In the genomic region with DNA sequence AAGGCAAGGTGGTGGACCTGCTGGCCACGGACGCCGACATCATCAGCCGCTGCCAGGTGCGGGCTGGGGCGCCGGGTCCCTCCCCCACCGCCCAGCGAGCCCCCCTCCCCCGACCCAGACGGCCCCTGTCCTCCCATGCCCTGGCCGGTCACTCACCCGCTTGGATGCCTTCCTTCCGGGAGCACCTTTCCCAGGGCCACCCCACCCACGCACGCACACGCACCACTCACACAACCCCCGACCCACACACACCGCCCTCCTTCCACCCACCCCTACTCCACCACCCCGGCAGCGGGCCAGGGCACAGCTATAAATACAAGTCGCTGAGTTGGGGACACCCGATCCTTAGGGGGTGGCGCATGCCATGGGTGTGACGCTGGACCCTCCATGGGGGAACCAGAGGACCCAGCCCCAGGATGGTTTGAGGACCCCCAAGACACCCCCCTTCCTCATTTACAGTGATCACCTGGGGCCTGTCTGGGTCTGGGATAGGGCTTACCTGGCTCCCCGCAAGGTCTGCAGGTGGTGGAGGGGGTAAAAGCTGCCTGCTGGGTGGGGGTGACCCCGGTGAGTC, we compare ENCODE assay signal across 8 cellular contexts. TPM values are rescaled to one million over a fixed set of nuclear protein-coding genes. Genes with fewer than 3 reads are reported as not detected.
DNase-seq lines count a peak whose midpoint lies in the region; ATAC-seq and TF ChIP-seq lines count a peak whose summit lies in the region.

No MANE protein-coding gene starts in this region.

- no peak overlapping the region for H3K27ac ChIP-seq in PC-3 (ENCODE audit: low read length)
- H3K27ac ChIP-seq in mammary epithelial cell (ENCODE audit: insufficient read depth, low read depth, low read length): no peak overlapping the region
- peak overlapping the region; percentile 69 for H3K27ac ChIP-seq in lower lobe of right lung
- peak overlapping the region in 3 of 4 donors; percentile 59 to 78 (median 74) for H3K27ac ChIP-seq in tibial nerve

- ATAC-seq in PC-3: peak; percentile 16
- peak; percentile 23 to 49 for ATAC-seq in lower lobe of right lung
- no peak for ATAC-seq in HG03045 (IDR thresholded peaks at IDR 0.05; ENCODE audit: unreplicated experiment)

- in situ Hi-C loops in mammary epithelial cell (cut with MboI; ENCODE audit: low sequenced_read_pairs in 2 of 2): no loop called here

- H3K4me1 ChIP-seq in ES-I3 (ENCODE audit: insufficient read depth, low read length) (no peaks in the 10 kb centered on the region; the same call in 1 of the 2 replicates), PC-3 (ENCODE audit: insufficient read depth, low read length) (peaks cover 7% of the 10 kb centered on the region), mammary epithelial cell (ENCODE audit: insufficient read depth, low read length) (peaks cover 19% of the 10 kb centered on the region), lower lobe of right lung (peaks cover 15% of the 10 kb centered on the region), tibial nerve (peaks cover 0 to 49% (median 37%) of the 10 kb centered on the region in 4 donors)

- WGBS in mammary epithelial cell (ENCODE audit: low coverage, missing lambda C conversion rate): 27% methylated on average over 5 of the region's 27 CpGs
- 7 to 10% methylated on average over 12 to 15 of the region's 27 CpGs for WGBS in tibial nerve, 2 donors

- H4K20me1 ChIP-seq in PC-3 (ENCODE audit: low read length) (no peaks in the 10 kb centered on the region), mammary epithelial cell (ENCODE audit: insufficient read depth, low read length) (peaks cover 5% of the 10 kb centered on the region)

- TF ChIP-seq CTCF in PC-3 (conservative IDR thresholded peaks at IDR 0.05; ENCODE audit: low read depth, low read length) (no peak), mammary epithelial cell (conservative IDR thresholded peaks at IDR 0.05 in 1 of 2, IDR thresholded peaks at IDR 0.05 in 1 of 2; ENCODE audit: extremely low read depth in 1 of 2, insufficient read depth in 1 of 2, low read depth in 1 of 2, low read length in 2 of 2) (no peak), lower lobe of right lung (IDR thresholded peaks at IDR 0.05) (no peak), tibial nerve (IDR thresholded peaks at IDR 0.05) (no peak)

- CTCF ChIA-PET in PC-3 (lab: Charles Lee): no interaction called here
- CTCF ChIA-PET in mammary epithelial cell (lab: Charles Lee; ENCODE audit: low non-redundant PET): no interaction called here

- POLR2A ChIA-PET in PC-3 (lab: Charles Lee; ENCODE audit: unreplicated experiment): no interaction called here

- TF ChIP-seq EP300 in tibial nerve (IDR thresholded peaks at IDR 0.05): no peak

- dilution Hi-C loops in mammary epithelial cell (cut with HindIII; ENCODE audit: low sequenced_read_pairs): no loop called here

- H3K9me3 ChIP-seq in ES-I3 (ENCODE audit: control insufficient read depth, insufficient read depth, low read length) (no peaks in the 10 kb centered on the region), PC-3 (ENCODE audit: low read length) (no peaks in the 10 kb centered on the region), mammary epithelial cell (replicated peaks; ENCODE audit: insufficient read depth, low read length) (no peaks in the 10 kb centered on the region), lower lobe of right lung (no peaks in the 10 kb centered on the region), tibial nerve (no peaks in the 10 kb centered on the region)

- H3K4me3 ChIP-seq in PC-3 (ENCODE audit: low read length): peak overlapping the region; percentile 78
- peak overlapping the region in 2 of 3 experiments; percentile 49 to 63 for H3K4me3 ChIP-seq in mammary epithelial cell (replicated peaks in 1 of 3; ENCODE audit: insufficient read depth in 1 of 3, low read depth in 2 of 3, low read length in 3 of 3)
- peak overlapping the region; percentile 84 for H3K4me3 ChIP-seq in lower lobe of right lung
- peak overlapping the region; percentile 55 to 70 (median 63) for H3K4me3 ChIP-seq in tibial nerve

- H3F3A ChIP-seq in PC-3 (ENCODE audit: low read length, unreplicated experiment): no peaks in the 10 kb centered on the region

- TSS peak; percentile 20 for BruUV-seq in PC-3 (replicated peaks; lab: Mats Ljungman, UMichigan)
- no TSS peak for BruUV-seq in mammary epithelial cell (replicated peaks; lab: Mats Ljungman, UMichigan)

- H3K79me2 ChIP-seq in PC-3 (ENCODE audit: low read length) (no peaks in the 10 kb centered on the region), mammary epithelial cell (ENCODE audit: insufficient read depth, low read length) (peaks cover 8% of the 10 kb centered on the region)

- H3K9ac ChIP-seq in ES-I3 (ENCODE audit: low read depth, low read length): peak overlapping the region; percentile 51; the same call in 1 of the 2 replicates
- H3K9ac ChIP-seq in PC-3 (ENCODE audit: low read length): peak overlapping the region; percentile 57
- H3K9ac ChIP-seq in mammary epithelial cell (ENCODE audit: insufficient read depth, low read length): no peak overlapping the region

- peak overlapping the region; percentile 100 for H3K4me2 ChIP-seq in PC-3 (ENCODE audit: low read length)
- peak overlapping the region; percentile 95 for H3K4me2 ChIP-seq in mammary epithelial cell (ENCODE audit: insufficient read depth, low read depth, low read length)

- intact Hi-C loops in PC-3 (cut with micrococcal nuclease) (loop anchor here (2.0 kb wide), 1 partner anchor 22 kb away; no protein-coding TSS in a partner anchor), mammary epithelial cell (cut with micrococcal nuclease) (no loop called here), lower lobe of right lung (cut with DNase I) (no loop called here)

- H3K36me3 ChIP-seq in ES-I3 (ENCODE audit: insufficient read depth, low read length) (no peaks in the 10 kb centered on the region; the same call in 1 of the 2 replicates), PC-3 (ENCODE audit: low read depth, low read length) (peaks cover 5% of the 10 kb centered on the region; the same call in 1 of the 2 replicates), mammary epithelial cell (ENCODE audit: insufficient read depth, low read length) (peaks cover 3% of the 10 kb centered on the region), lower lobe of right lung (peaks cover 12% of the 10 kb centered on the region), tibial nerve (peaks cover 0 to 18% (median 0%) of the 10 kb centered on the region in 3 donors)

- H3K27me3 ChIP-seq in PC-3 (ENCODE audit: low read length) (no peaks in the 10 kb centered on the region), mammary epithelial cell (ENCODE audit: insufficient read depth, low read length) (no peaks in the 10 kb centered on the region), lower lobe of right lung (ENCODE audit: low read depth) (no peaks in the 10 kb centered on the region), tibial nerve (no peaks in the 10 kb centered on the region)

- no peaks in the 10 kb centered on the region for H3K9me2 ChIP-seq in PC-3 (replicated peaks; ENCODE audit: low read length)

- TF ChIP-seq POLR2A in tibial nerve (IDR thresholded peaks at IDR 0.05): no peak

- H2AFZ ChIP-seq in PC-3 (ENCODE audit: low read length) (0 out of 2 replicates have a peak overlapping the region, but pooled peaks have one; percentile 59), mammary epithelial cell (ENCODE audit: low read depth, low read length) (no peak overlapping the region)

- DNase-seq in PC-3 (no peak), mammary epithelial cell (no peak), lower lobe of right lung (peak; percentile 70), tibial nerve (ENCODE audit: low spot score in 2 of 2) (no peak), NCI-H2171 treated with DMSO at 0.1 percent for 48 hours (lab: John Stamatoyannopoulos, UW) (no peak), LoVo (ENCODE audit: low spot score) (no peak)

RNA-seq across cellular contexts. Expression of gene ADSS1, which starts 0.5 kb away (rescaled TPM):
- total RNA-seq in PC-3 (2014; rRNA removed): 7.9 and 8.8 TPM in 2 replicates
- 1 to 10 TPM; 1.5 to 3.8 TPM for total RNA-seq in mammary epithelial cell
- polyA plus RNA-seq in mammary epithelial cell: 0.56 TPM
- not detected for polyA minus RNA-seq in mammary epithelial cell
- total RNA-seq in lower lobe of right lung: 5.1 TPM
- 10 to 100 TPM in 1 of 4 donors, 1 to 10 TPM in 3; 4.8 to 11.4 (median 6.3) TPM for total RNA-seq in tibial nerve

RNA-seq across cellular contexts. Expression of gene SIVA1, which starts 28.5 kb away (rescaled TPM):
- total RNA-seq in PC-3 (2014; rRNA removed) (375 and 519 TPM in 2 replicates), mammary epithelial cell (10 to 100 TPM; 43.3 to 56.1 TPM), lower lobe of right lung (66.3 TPM), tibial nerve (100 to 1,000 TPM; 260 to 422 (median 378) TPM)
- polyA plus RNA-seq in mammary epithelial cell: 98.6 TPM
- polyA minus RNA-seq in mammary epithelial cell: 12.2 TPM

RNA-seq across cellular contexts. Expression of gene INF2, which starts 35.1 kb away (rescaled TPM):
- 132 and 161 TPM in 2 replicates for total RNA-seq in PC-3 (2014; rRNA removed)
- 100 to 1,000 TPM in 1 of 2 donors, 10 to 100 TPM in 1; 65.7 to 125 TPM for total RNA-seq in mammary epithelial cell
- polyA plus RNA-seq in mammary epithelial cell: 64.5 TPM
- polyA minus RNA-seq in mammary epithelial cell: 52.1 TPM
- total RNA-seq in lower lobe of right lung: 116 TPM
- 100 to 1,000 TPM; 217 to 256 (median 239) TPM for total RNA-seq in tibial nerve

Comparison
In these comparisons a context has a peak if more than half of its experiments do, and no peak if none do; other contexts are left out.
1. H3K27ac ChIP-seq: peak in lower lobe of right lung (single experiment) and tibial nerve (3 of 4); none in PC-3 (single experiment) and mammary epithelial cell (single experiment).
2. Peak in every context shown above with its lines, with median percentiles within 50 percentile points of each other: H3K4me3 ChIP-seq.